In the genomic region with DNA sequence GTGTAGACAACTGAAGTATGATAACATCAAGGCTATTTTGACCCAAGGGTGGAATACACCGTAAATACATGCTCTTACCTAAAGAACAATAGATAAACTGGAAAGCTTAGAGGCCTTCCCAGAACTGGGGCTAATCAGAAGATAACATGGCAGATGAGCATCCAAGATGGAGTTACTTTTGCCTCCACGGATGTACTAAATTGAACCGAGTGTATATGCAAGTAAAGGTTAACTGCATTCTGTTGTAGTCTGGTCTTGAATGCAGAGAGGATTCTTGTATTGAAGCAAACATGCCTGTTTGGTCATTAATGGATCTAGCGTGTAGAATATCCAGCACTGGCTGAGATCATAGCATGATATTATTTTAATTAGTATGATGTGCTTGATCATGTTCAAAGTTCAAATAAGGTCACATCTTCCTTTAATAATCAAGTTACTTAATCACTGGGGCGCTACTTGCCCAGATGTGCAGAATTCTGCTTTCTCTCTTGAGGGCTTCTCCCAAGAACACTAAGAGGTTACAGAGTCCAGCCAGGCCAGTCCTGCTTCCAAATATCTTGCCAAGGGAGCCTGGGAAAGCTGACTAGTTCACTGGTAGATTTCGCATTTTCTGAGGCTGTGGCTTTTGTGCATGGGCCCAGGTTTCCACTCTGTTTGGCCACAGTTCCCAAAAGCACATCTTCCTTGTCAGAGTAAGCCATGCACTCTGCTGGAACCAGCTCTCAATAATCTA, we compare ENCODE assay signal across 13 cellular contexts. TPM values are rescaled to one million over a fixed set of nuclear protein-coding genes. Genes with fewer than 3 reads are reported as not detected.
DNase-seq lines count a peak whose midpoint lies in the region; ATAC-seq and TF ChIP-seq lines count a peak whose summit lies in the region.
"Had no signal": no experiment of that assay in that cellular context is flagged by ENCODE, and none has a peak within 500 bp of the region (broad histone marks: within the 10 kb centered on the region; RNA-seq: fewer than 3 reads in every experiment).

No MANE protein-coding gene starts in this region.

- H3K36me3 ChIP-seq in heart left ventricle: no peaks in the 10 kb centered on the region
- no peaks in the 10 kb centered on the region for H3K36me3 ChIP-seq in mesendoderm (ENCODE audit: control insufficient read depth, insufficient read depth, low read length)
- H3K36me3 ChIP-seq: BE2C had no signal

- H3K79me1 ChIP-seq in mesendoderm (ENCODE audit: low read length): no peaks in the 10 kb centered on the region

- H3K9ac ChIP-seq in mesendoderm (ENCODE audit: low read length): no peak overlapping the region
- H3K9ac ChIP-seq: GM23248 had no signal

- no peak overlapping the region for H2BK15ac ChIP-seq in mesendoderm (replicated peaks; ENCODE audit: low read depth)

- TF ChIP-seq CTCF in heart left ventricle (IDR thresholded peaks at IDR 0.05): no peak

- no peak overlapping the region for H4K8ac ChIP-seq in mesendoderm (ENCODE audit: low read depth, low read length)

- H3K27me3 ChIP-seq in heart left ventricle (no peaks in the 10 kb centered on the region), mesendoderm (ENCODE audit: insufficient read depth, low read length, poor library complexity) (no peaks in the 10 kb centered on the region)
- H3K27me3 ChIP-seq: BE2C had no signal

- H3K4me3 ChIP-seq in heart left ventricle (no peak overlapping the region), mesendoderm (ENCODE audit: low read length) (no peak overlapping the region)
- H3K4me3 ChIP-seq: GM23248 had no signal

- WGBS in heart left ventricle, 4 donors: 79 to 90% (median 83%) methylated on average over 6 of the region's 6 CpGs
- no CpG with 5 or more reads among the region's 6 CpGs for WGBS in mesendoderm (ENCODE audit: extremely low coverage, insufficient coverage, low lambda C conversion rate)

- H3K27ac ChIP-seq in heart left ventricle (no peak overlapping the region), mesendoderm (ENCODE audit: low read depth, low read length) (no peak overlapping the region)
- H3K27ac ChIP-seq: C4-2B, GM23248 had no signal

- no peak overlapping the region for H2AK5ac ChIP-seq in mesendoderm (ENCODE audit: low read length)

- H3K18ac ChIP-seq in mesendoderm (ENCODE audit: low read length): no peak overlapping the region

- no peak overlapping the region for H3K4ac ChIP-seq in mesendoderm (ENCODE audit: low read depth, low read length)

- H3K79me2 ChIP-seq in mesendoderm (ENCODE audit: control insufficient read depth, insufficient read depth, low read length): no peaks in the 10 kb centered on the region

- no peak for TF ChIP-seq POLR2A in heart left ventricle (IDR thresholded peaks at IDR 0.05)

- peak overlapping the region; percentile 80 for H3K23ac ChIP-seq in mesendoderm (ENCODE audit: low read length)

- H3K56ac ChIP-seq in mesendoderm (ENCODE audit: low read length): no peak overlapping the region

- peak in 3 of 4 donors; percentile 31 to 51 (median 48) for ATAC-seq in heart left ventricle

- intact Hi-C loops in heart left ventricle (cut with DNase I): no loop called here
- intact Hi-C loops in cardiac septum (cut with DNase I): no loop called here

- H3K4me1 ChIP-seq in heart left ventricle: peaks cover 0 to 13% (median 0%) of the 10 kb centered on the region in 12 donors
- no peaks in the 10 kb centered on the region for H3K4me1 ChIP-seq in mesendoderm (ENCODE audit: control insufficient read depth, low read depth, low read length)
- H3K4me1 ChIP-seq: BE2C had no signal

- no peaks in the 10 kb centered on the region for H3K9me3 ChIP-seq in heart left ventricle
- H3K9me3 ChIP-seq: BE2C had no signal

- H2BK5ac ChIP-seq in mesendoderm (ENCODE audit: low read length): no peak overlapping the region

- DNase-seq in heart left ventricle: peak in 1 of 5 donors; percentile 21
- no peak for DNase-seq in cardiac septum (ENCODE audit: low spot score)
- peak; percentile 3 for DNase-seq in fibroblast of gingiva (ENCODE audit: low read depth)
- no peak for DNase-seq in mesendoderm
- DNase-seq in GF-D8 (lab: John Stamatoyannopoulos, UW): no peak
- DNase-seq in GOT3 (lab: John Stamatoyannopoulos, UW): no peak
- DNase-seq in kidney tubule cell (ENCODE audit: low spot score): no peak
- DNase-seq: BE2C; CD4-positive, alpha-beta memory T cell; GM23248; H9; IMR-90 had no signal

- no peak overlapping the region for H4K5ac ChIP-seq in mesendoderm (ENCODE audit: low read length)

- no peak overlapping the region for H3K4me2 ChIP-seq in mesendoderm (ENCODE audit: low read length)

- no peak overlapping the region for H2BK120ac ChIP-seq in mesendoderm (ENCODE audit: low read depth, low read length)

RNA-seq across cellular contexts. Expression of a gene that starts 37.5 kb away (rescaled TPM):
- total RNA-seq in heart left ventricle: 10 to 100 TPM; 44.5 to 56.8 (median 52.4) TPM
- polyA plus RNA-seq in heart left ventricle: 10 to 100 TPM; 12.0 to 30.8 TPM
- 37.4 TPM for total RNA-seq in cardiac septum
- polyA plus RNA-seq in mesendoderm (2013, experiment 1 of 2): 81.5 TPM
- polyA plus RNA-seq in mesendoderm (2013, experiment 2 of 2): 84.2 TPM
